In the genomic region with DNA sequence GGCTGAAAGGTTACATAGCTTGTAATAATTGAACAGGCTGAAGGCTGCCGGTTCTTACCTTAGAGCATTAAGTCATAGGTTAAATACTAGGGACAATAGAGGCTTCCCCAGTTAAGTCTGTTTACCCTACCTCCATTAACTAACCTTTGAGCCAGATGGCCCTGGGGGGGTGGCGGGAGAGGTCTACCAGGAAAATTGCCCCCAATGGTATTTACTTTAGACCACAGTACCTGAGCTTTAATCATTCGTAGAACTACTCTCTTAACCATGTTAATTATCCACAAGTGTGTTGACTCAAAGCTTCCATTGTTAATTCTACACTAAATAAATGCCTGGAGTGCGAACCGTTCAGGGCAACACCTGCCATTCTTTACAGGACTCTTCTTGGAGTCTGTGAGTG, we compare ENCODE assay signal across 10 cellular contexts. TPM values are rescaled to one million over a fixed set of nuclear protein-coding genes. Genes with fewer than 3 reads are reported as not detected.
DNase-seq lines count a peak whose midpoint lies in the region; ATAC-seq, FAIRE-seq and TF ChIP-seq lines count a peak whose summit lies in the region.
"Not testable (repeated sequence)": the region's sequence is repeated elsewhere in the genome, so short reads cannot be mapped to it uniquely, and the experiment has no call there.
"Had no signal": no experiment of that assay in that cellular context is flagged by ENCODE, and none has a peak within 500 bp of the region (broad histone marks: within the 10 kb centered on the region; RNA-seq: fewer than 3 reads in every experiment).

No MANE protein-coding gene starts in this region.

- TF ChIP-seq POLR2A in HepG2 (IDR thresholded peaks at IDR 0.05; ENCODE audit: insufficient read depth in 1 of 2, low read depth in 2 of 2, low read length in 2 of 2), result not testable (repeated sequence)

- TF ChIP-seq EP300 in HepG2 (IDR thresholded peaks at IDR 0.05; ENCODE audit: low read depth in 2 of 2, low read length in 2 of 2); HepG2 (CRISPR knock-in tag; IDR thresholded peaks at IDR 0.05; ENCODE audit: borderline replicate concordance): not testable (repeated sequence)

- FAIRE-seq in HepG2 (lab: Jason Lieb, UNC), result not testable (repeated sequence)

- not testable (repeated sequence) for H3K27ac ChIP-seq in WERI-Rb-1; HepG2 (ENCODE audit: extremely low read length, insufficient read depth, low read length)

- H4K20me1 ChIP-seq in HepG2 (ENCODE audit: insufficient read depth, low read length), result not testable (repeated sequence)

- H2AFZ ChIP-seq in HepG2 (ENCODE audit: low read length), result not testable (repeated sequence)

- intact Hi-C loops in HepG2 (cut with micrococcal nuclease; ENCODE audit: unreplicated experiment), result not testable (repeated sequence)

- ATAC-seq in HepG2, result not testable (repeated sequence)

- in situ Hi-C loops in HepG2 (cut with HindIII; ENCODE audit: extremely low pct_ligation_motif_present, low pct_unique_long_range_greater_than_20kb), result not testable (repeated sequence)

- not testable (repeated sequence) for H3K36me3 ChIP-seq in WERI-Rb-1; HepG2 (replicated peaks in 1 of 2; ENCODE audit: control insufficient read depth in 1 of 2, insufficient read depth in 2 of 2, low read length in 2 of 2)

- DNase-seq in COLO668 (lab: John Stamatoyannopoulos, UW; ENCODE audit: unreplicated experiment), result peak; percentile 87
- DNase-seq in DMS79 treated with DMSO at 0.1 percent for 48 hours (lab: John Stamatoyannopoulos, UW), result peak; percentile 10
- DNase-seq in NCI-H1436 (lab: John Stamatoyannopoulos, UW), result peak; percentile 50
- peak; percentile 48 for DNase-seq in NCI-H2081 treated with DMSO at 0.1 percent for 48 hours (lab: John Stamatoyannopoulos, UW)
- peak; percentile 77 for DNase-seq in NCI-H345 (lab: John Stamatoyannopoulos, UW)
- peak; percentile 96 for DNase-seq in NCI-H748 treated with DMSO at 0.1 percent for 48 hours (lab: John Stamatoyannopoulos, UW)
- peak; percentile 38 for DNase-seq in WERI-Rb-1
- peak; percentile 5 for DNase-seq in HepG2 (ENCODE audit: low spot score)

- not testable (repeated sequence) for TF ChIP-seq RAD21 in HepG2 (CRISPR knock-in tag; IDR thresholded peaks at IDR 0.05)

- H3K27me3 ChIP-seq in WERI-Rb-1 (ENCODE audit: insufficient read depth, low read depth, severe bottlenecking); HepG2 (ENCODE audit: control insufficient read depth in 1 of 2, insufficient read depth in 2 of 2, low read length in 2 of 2): not testable (repeated sequence)

- H3K79me2 ChIP-seq in HepG2 (ENCODE audit: insufficient read depth, low read length), result not testable (repeated sequence)

- not testable (repeated sequence) for H3K4me1 ChIP-seq in HepG2 (ENCODE audit: insufficient read depth, low read length)

- H3K9me3 ChIP-seq in WERI-Rb-1 (ENCODE audit: severe bottlenecking); HepG2 (ENCODE audit: low read length): not testable (repeated sequence)

- POLR2A ChIA-PET in HepG2 (lab: Yijun Ruan, JAX), result not testable (repeated sequence)

- TF ChIP-seq CTCF in WERI-Rb-1 (IDR thresholded peaks at IDR 0.05; ENCODE audit: low read depth, low read length); HepG2 (CRISPR knock-in tag; IDR thresholded peaks at IDR 0.05): not testable (repeated sequence)

- CTCF ChIA-PET in HepG2 (lab: Yijun Ruan, JAX; ENCODE audit: low intra/inter-chr PET ratio, low total read pairs), result not testable (repeated sequence)

- not testable (repeated sequence) for H3K4me2 ChIP-seq in HepG2 (ENCODE audit: low read depth, low read length)

- not testable (repeated sequence) for H3K4me3 ChIP-seq in WERI-Rb-1 (ENCODE audit: low read depth, low read length); HepG2 (replicated peaks in 1 of 3; ENCODE audit: insufficient read depth in 1 of 3, low read depth in 2 of 3, low read length in 3 of 3)

- H3K9ac ChIP-seq in HepG2 (ENCODE audit: insufficient read depth, low read depth, low read length), result not testable (repeated sequence)

- BruUV-seq in HepG2 (replicated peaks; lab: Mats Ljungman, UMichigan), result not testable (repeated sequence)

- WGBS in HepG2 (ENCODE audit: low lambda C conversion rate), result 0% methylated on average over 5 of the region's 5 CpGs

TF ChIP-seq in HepG2, 621 proteins besides CTCF, POLR2A, EP300 and RAD21:
- TF ChIP-seq, protein P1, sequence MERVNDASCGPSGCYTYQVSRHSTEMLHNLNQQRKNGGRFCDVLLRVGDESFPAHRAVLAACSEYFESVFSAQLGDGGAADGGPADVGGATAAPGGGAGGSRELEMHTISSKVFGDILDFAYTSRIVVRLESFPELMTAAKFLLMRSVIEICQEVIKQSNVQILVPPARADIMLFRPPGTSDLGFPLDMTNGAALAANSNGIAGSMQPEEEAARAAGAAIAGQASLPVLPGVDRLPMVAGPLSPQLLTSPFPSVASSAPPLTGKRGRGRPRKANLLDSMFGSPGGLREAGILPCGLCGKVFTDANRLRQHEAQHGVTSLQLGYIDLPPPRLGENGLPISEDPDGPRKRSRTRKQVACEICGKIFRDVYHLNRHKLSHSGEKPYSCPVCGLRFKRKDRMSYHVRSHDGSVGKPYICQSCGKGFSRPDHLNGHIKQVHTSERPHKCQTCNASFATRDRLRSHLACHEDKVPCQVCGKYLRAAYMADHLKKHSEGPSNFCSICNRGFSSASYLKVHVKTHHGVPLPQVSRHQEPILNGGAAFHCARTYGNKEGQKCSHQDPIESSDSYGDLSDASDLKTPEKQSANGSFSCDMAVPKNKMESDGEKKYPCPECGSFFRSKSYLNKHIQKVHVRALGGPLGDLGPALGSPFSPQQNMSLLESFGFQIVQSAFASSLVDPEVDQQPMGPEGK (CRISPR knock-in tag; IDR thresholded peaks at IDR 0.05), result peak; percentile 53

RNA-seq across cellular contexts. Expression of a gene that starts 28.1 kb away (rescaled TPM):
- total RNA-seq in HepG2 (2016; rRNA removed; fragmentation: Illumina TruSeq; extraction: Trizol), result 0.22 and 0.28 TPM in 2 replicates
- 0.10 TPM in 1 of 2 replicates, not detected in the other for total RNA-seq in HepG2 (2016; cell fraction: cytosol; rRNA removed; fragmentation: Illumina TruSeq; extraction: Trizol; ENCODE audit: low read depth)
- total RNA-seq in HepG2 (2016; cell fraction: insoluble cytoplasmic fraction; rRNA removed; fragmentation: Illumina TruSeq; extraction: Trizol), result not detected in 2 replicates
- total RNA-seq in HepG2 (2016; cell fraction: membrane; rRNA removed; fragmentation: Illumina TruSeq; extraction: Trizol), result not detected in 2 replicates
- not detected in 2 replicates for total RNA-seq in HepG2 (2016; cell fraction: nucleus; rRNA removed; fragmentation: Illumina TruSeq; extraction: Trizol)
- polyA plus RNA-seq in HepG2 (2011; rRNA removed), result 0.08 and 0.16 TPM in 2 replicates
- polyA plus RNA-seq in HepG2 (2011; cell fraction: cytosol; rRNA removed), result 0.08 TPM in 1 of 2 replicates, not detected in the other
- polyA plus RNA-seq in HepG2 (2011; cell fraction: nucleus; rRNA removed), result not detected in 2 replicates
- polyA plus RNA-seq in HepG2 (2012), result not detected in 2 replicates
- polyA plus RNA-seq in HepG2 (2016; cell fraction: cytosol; fragmentation: Illumina TruSeq; extraction: Trizol; ENCODE audit: low read depth), result 0.25 and 0.46 TPM in 2 replicates
- polyA plus RNA-seq in HepG2 (2016; cell fraction: insoluble cytoplasmic fraction; fragmentation: Illumina TruSeq; extraction: Trizol; ENCODE audit: low read depth), result 0.29 TPM in 1 of 2 replicates, not detected in the other
- not detected in 2 replicates for polyA plus RNA-seq in HepG2 (2016; cell fraction: membrane; fragmentation: Illumina TruSeq; extraction: Trizol; ENCODE audit: low read depth)
- polyA plus RNA-seq in HepG2 (2016; cell fraction: nucleus; fragmentation: Illumina TruSeq; extraction: Trizol; ENCODE audit: insufficient read depth, low read depth), result 0.34 TPM in 1 of 2 replicates, not detected in the other
- polyA minus RNA-seq in HepG2 (2011; rRNA and poly(A)+ RNA removed; ENCODE audit: low replicate concordance), result 0.74 TPM in 1 of 2 replicates, not detected in the other
- not detected in 2 replicates for polyA minus RNA-seq in HepG2 (2011; cell fraction: cytosol; rRNA and poly(A)+ RNA removed)
- polyA minus RNA-seq in HepG2 (2011; cell fraction: nucleus; rRNA and poly(A)+ RNA removed), result 0.25 and 0.39 TPM in 2 replicates
- total RNA-seq: HT-29, T-cell had no signal

Comparison
In these comparisons a context has a peak if more than half of its experiments do, and no peak if none do; other contexts are left out.
1. DNase-seq: peak in every context shown above with its lines; median percentile 96 in NCI-H748 treated with DMSO at 0.1 percent for 48 hours; 87 in COLO668; 77 in NCI-H345; 50 in NCI-H1436; 48 in NCI-H2081 treated with DMSO at 0.1 percent for 48 hours; 38 in WERI-Rb-1; 10 in DMS79 treated with DMSO at 0.1 percent for 48 hours; 5 in HepG2.